ENCODE assay signal across 13 cellular contexts in the genomic region with DNA sequence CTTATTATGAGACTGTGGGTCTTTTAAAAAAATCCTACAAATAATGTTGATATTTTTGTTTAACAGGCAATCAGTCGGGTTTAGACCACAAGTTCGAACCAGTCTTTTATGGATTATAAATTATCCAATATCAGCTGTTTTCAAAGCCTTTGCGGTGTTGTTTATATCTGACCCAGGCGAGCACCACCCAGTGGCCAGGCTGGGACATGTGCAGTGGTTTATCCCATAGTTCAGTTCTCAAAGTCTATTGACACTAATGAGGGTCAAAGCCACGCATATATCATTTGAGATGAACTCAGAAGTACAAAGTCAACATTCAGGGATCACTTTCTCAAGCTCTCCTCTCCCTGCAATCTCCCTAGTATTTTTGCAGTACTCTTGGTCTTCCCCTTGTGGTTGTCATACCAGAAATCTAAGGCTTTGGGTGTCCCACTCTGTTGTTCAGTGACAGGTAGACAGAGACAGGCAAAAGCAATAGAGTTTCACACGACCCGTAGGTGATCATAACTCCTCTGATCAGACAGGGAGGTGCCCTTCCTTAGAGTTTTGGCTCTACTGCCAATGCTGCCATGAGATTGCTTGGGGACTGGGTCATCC.
DNase-seq lines count a peak whose midpoint lies in the region; ATAC-seq and TF ChIP-seq lines count a peak whose summit lies in the region.
"Had no signal": no experiment of that assay in that cellular context is flagged by ENCODE, and none has a peak within 500 bp of the region (broad histone marks: within the 10 kb centered on the region; RNA-seq: fewer than 3 reads in every experiment).

No MANE protein-coding gene starts in this region.

- ATAC-seq in GM18868 (IDR thresholded peaks at IDR 0.05; ENCODE audit: unreplicated experiment) (no peak), HG03565 (IDR thresholded peaks at IDR 0.05; ENCODE audit: unreplicated experiment) (no peak)
- ATAC-seq: heart left ventricle had no signal

- CTCF ChIA-PET in HEK293T (lab: Yijun Ruan, JAX) (no interaction called here), RWPE1 (lab: Yijun Ruan, JAX) (no interaction called here)

- peak; percentile 20; the same call in 1 of the 2 replicates for TF ChIP-seq CTCF in RWPE1 (conservative IDR thresholded peaks at IDR 0.05; ENCODE audit: low read depth)

- H3K27ac ChIP-seq in RWPE1 = no peak overlapping the region
- H3K27ac ChIP-seq: heart left ventricle, skin epidermis had no signal

- POLR2A ChIA-PET in HEK293T (lab: Yijun Ruan, JAX) = no interaction called here
- POLR2A ChIA-PET in RWPE1 (lab: Yijun Ruan, JAX; ENCODE audit: low non-redundant PET) = no interaction called here

- DNase-seq in D341Med (ENCODE audit: low spot score) (peak; percentile 43), HEK293T (ENCODE audit: extremely low spot score) (peak; percentile 9), RWPE1 (ENCODE audit: low spot score) (peak; percentile 7), iPS-NIHi7 (ENCODE audit: extremely low spot score) (peak; percentile 53), germinal center (ENCODE audit: low spot score) (no peak), NOMO-1 treated with DMSO at 0.1 percent for 48 hours (lab: John Stamatoyannopoulos, UW; ENCODE audit: unreplicated experiment) (no peak)
- DNase-seq: activated CD4-positive, alpha-beta T cell treated with anti-CD3 and anti-CD28 coated beads, Interleukin-2, amount 50 U/mL, for 4 hours; activated naive CD4-positive, alpha-beta T cell treated with anti-CD3 and anti-CD28 coated beads for 36 hours; heart left ventricle; NCI-H1436 treated with DMSO at 0.1 percent for 48 hours had no signal

TF ChIP-seq in HEK293T, 16 proteins besides CTCF, POLR2A, EP300 and RAD21:
- TF ChIP-seq LEF1 (IDR thresholded peaks at IDR 0.05; ENCODE audit: borderline replicate concordance) (no peak), ARNT (IDR thresholded peaks at IDR 0.05) (no peak), BHLHE40 (IDR thresholded peaks at IDR 0.05; ENCODE audit: borderline replicate concordance) (no peak)
TF ChIP-seq in HEK293T: peak in this region for 0.

Comparison
In these comparisons a context has a peak if more than half of its experiments do, and no peak if none do; other contexts are left out.
1. DNase-seq: peak in D341Med (single experiment), HEK293T (single experiment), RWPE1 (single experiment) and iPS-NIHi7 (single experiment); none in germinal center (single experiment) and NOMO-1 treated with DMSO at 0.1 percent for 48 hours (single experiment).